11 cellular contexts compared by ENCODE assay signal in genomic region chr1:237873487-237873927, GRCh38. TPM values are rescaled to one million over a fixed set of nuclear protein-coding genes. Genes with fewer than 3 reads are reported as not detected.
DNase-seq lines count a peak whose midpoint lies in the region; ATAC-seq and TF ChIP-seq lines count a peak whose summit lies in the region.
"Had no signal": no experiment of that assay in that cellular context is flagged by ENCODE, and none has a peak within 500 bp of the region (broad histone marks: within the 10 kb centered on the region; RNA-seq: fewer than 3 reads in every experiment).

No MANE protein-coding gene starts in this region.

- peak overlapping the region; percentile 9 for H3K27ac Mint-ChIP-seq in chondrocyte (ENCODE audit: unreplicated experiment)
- peak overlapping the region; percentile 25 for H3K27ac Mint-ChIP-seq in neural progenitor cell
- H3K27ac Mint-ChIP-seq: activated CD4-positive, alpha-beta T cell treated with anti-CD3 and anti-CD28 coated beads, Interleukin-2, amount 10 ng/mL, durations not matched to agents 24 days and 14 days had no signal

- TF ChIP-seq CTCF in chondrocyte (IDR thresholded peaks at IDR 0.05) = no peak
- no peak for TF ChIP-seq CTCF in neural progenitor cell (IDR thresholded peaks at IDR 0.05)
- TF ChIP-seq CTCF in omental fat pad (IDR thresholded peaks at IDR 0.05) = no peak

- H3K4me1 Mint-ChIP-seq in chondrocyte (ENCODE audit: low read depth) (peaks cover 24% of the 10 kb centered on the region), neural progenitor cell (peaks cover 35% of the 10 kb centered on the region)
- H3K4me1 Mint-ChIP-seq: activated CD4-positive, alpha-beta T cell treated with anti-CD3 and anti-CD28 coated beads, Interleukin-2, amount 10 ng/mL, durations not matched to agents 24 days and 14 days had no signal

- no peak overlapping the region for H2AFZ ChIP-seq in neural progenitor cell (replicated peaks)

- no peaks in the 10 kb centered on the region for H3K79me2 ChIP-seq in neural progenitor cell (ENCODE audit: low read depth)

- H3K27me3 Mint-ChIP-seq in chondrocyte (ENCODE audit: low read depth) (no peaks in the 10 kb centered on the region), neural progenitor cell (ENCODE audit: insufficient read depth, low read depth) (peaks cover 6% of the 10 kb centered on the region)
- H3K27me3 Mint-ChIP-seq: activated CD4-positive, alpha-beta T cell treated with anti-CD3 and anti-CD28 coated beads, Interleukin-2, amount 10 ng/mL, durations not matched to agents 24 days and 14 days had no signal

- no peak for ATAC-seq in omental fat pad (ENCODE audit: low FRiP score)

- H3K4me1 ChIP-seq in neural progenitor cell = peaks cover 11% of the 10 kb centered on the region

- no peaks in the 10 kb centered on the region for H3K36me3 Mint-ChIP-seq in chondrocyte (ENCODE audit: low read depth)
- no peaks in the 10 kb centered on the region for H3K36me3 Mint-ChIP-seq in neural progenitor cell

- H3F3A ChIP-seq in neural progenitor cell (ENCODE audit: low read depth) = peaks cover 12% of the 10 kb centered on the region

- H3K9me3 ChIP-seq in neural progenitor cell (ENCODE audit: low read depth) = no peaks in the 10 kb centered on the region

- H3K4me3 Mint-ChIP-seq in chondrocyte (ENCODE audit: unreplicated experiment) (no peak overlapping the region), neural progenitor cell (no peak overlapping the region)
- H3K4me3 Mint-ChIP-seq: activated CD4-positive, alpha-beta T cell treated with anti-CD3 and anti-CD28 coated beads, Interleukin-2, amount 10 ng/mL, durations not matched to agents 24 days and 14 days had no signal

- no peaks in the 10 kb centered on the region for H3K9me3 Mint-ChIP-seq in chondrocyte (ENCODE audit: low read depth)
- peaks cover 7% of the 10 kb centered on the region for H3K9me3 Mint-ChIP-seq in neural progenitor cell
- H3K9me3 Mint-ChIP-seq: activated CD4-positive, alpha-beta T cell treated with anti-CD3 and anti-CD28 coated beads, Interleukin-2, amount 10 ng/mL, durations not matched to agents 24 days and 14 days had no signal

- H3K27ac ChIP-seq in neural progenitor cell = no peak overlapping the region

- H3K4me3 ChIP-seq in neural progenitor cell = no peak overlapping the region

- H3K9ac ChIP-seq in neural progenitor cell = no peak overlapping the region

- no peak overlapping the region for H3K4me2 ChIP-seq in neural progenitor cell

- peak; percentile 30 for DNase-seq in NK-92 treated with Interleukin-12 subunit alpha and Interleukin-12 subunit beta, amount 100 ng/mL, for 24 hours (lab: John Stamatoyannopoulos, UW)
- no peak for DNase-seq in NK-92 (lab: John Stamatoyannopoulos, UW; ENCODE audit: unreplicated experiment)
- peak; percentile 90 for DNase-seq in NCI-H460 (ENCODE audit: extremely low read depth, low read depth)
- no peak for DNase-seq in chondrocyte (ENCODE audit: low spot score)
- DNase-seq in neural progenitor cell (ENCODE audit: low spot score) = no peak
- no peak for DNase-seq in GDM1 (lab: John Stamatoyannopoulos, UW)
- DNase-seq in omental fat pad (ENCODE audit: low spot score) = no peak
- DNase-seq in superior temporal gyrus (ENCODE audit: extremely low spot score) = no peak
- DNase-seq: activated CD4-positive, alpha-beta T cell treated with anti-CD3 and anti-CD28 coated beads, Interleukin-2, amount 10 ng/mL, durations not matched to agents 24 days and 14 days; hypothalamus had no signal

- H3K36me3 ChIP-seq in neural progenitor cell = no peaks in the 10 kb centered on the region

- no peaks in the 10 kb centered on the region for H3K27me3 ChIP-seq in neural progenitor cell

- no peaks in the 10 kb centered on the region for H4K20me1 ChIP-seq in neural progenitor cell (ENCODE audit: low read depth)

RNA-seq across cellular contexts. Expression of gene ZP4, which starts 17.2 kb away (rescaled TPM):
- not detected in 2 replicates for total RNA-seq in NCI-H460 (2014; rRNA removed; shearing (Covaris generic))
- not detected in 2 replicates for polyA plus RNA-seq in NCI-H460 (2014; cell fraction: nucleus; rRNA removed)
- total RNA-seq in chondrocyte (not detected in 3 replicates), neural progenitor cell (ENCODE audit: low replicate concordance) (0.50 TPM in 1 of 2 replicates, not detected in the other), omental fat pad (not detected)
- total RNA-seq: activated CD4-positive, alpha-beta T cell treated with anti-CD3 and anti-CD28 coated beads, Interleukin-2, amount 10 ng/mL, durations not matched to agents 24 days and 14 days; posterior vena cava had no signal

Comparison
In these comparisons a context has a peak if more than half of its experiments do, and no peak if none do; other contexts are left out.
1. DNase-seq: peak in NK-92 treated with Interleukin-12 subunit alpha and Interleukin-12 subunit beta, amount 100 ng/mL, for 24 hours (single experiment) and NCI-H460 (single experiment); none in NK-92 (single experiment), chondrocyte (single experiment), neural progenitor cell (single experiment), GDM1 (single experiment), omental fat pad (single experiment) and superior temporal gyrus (single experiment).